8 cellular contexts compared by ENCODE assay signal in the genomic region with DNA sequence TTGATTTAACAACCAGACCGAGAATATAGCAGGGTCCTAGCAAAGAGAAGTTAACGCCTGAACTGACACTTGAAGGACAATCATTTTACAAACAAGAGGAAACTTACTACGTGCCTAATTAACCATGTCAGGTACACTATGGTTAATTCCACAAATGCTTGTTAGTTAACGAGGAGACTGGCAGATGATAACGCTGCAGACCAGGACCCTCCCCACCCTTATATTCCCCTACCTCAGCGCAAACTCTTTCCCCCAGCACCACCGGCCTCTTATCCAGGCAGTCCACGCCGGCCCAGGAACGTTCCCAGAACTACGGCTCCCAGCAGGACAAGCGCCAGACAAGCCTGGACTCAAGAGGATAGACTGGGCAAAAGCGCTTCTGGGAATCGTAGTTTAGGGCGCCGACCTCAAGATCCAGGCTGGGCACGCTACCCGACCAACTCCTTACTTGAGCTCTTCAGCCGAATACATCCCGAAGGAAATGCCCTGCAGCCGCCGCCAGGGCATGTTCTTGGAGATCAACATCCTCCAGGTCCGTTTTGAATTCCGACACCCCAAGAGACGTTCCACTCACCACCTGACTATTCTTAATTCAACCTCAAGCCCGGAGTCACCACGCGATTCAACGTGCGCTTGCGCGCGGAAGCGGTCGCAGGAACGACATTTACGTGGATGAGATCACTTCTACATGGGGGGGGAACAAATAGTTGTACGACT. TPM values are rescaled to one million over a fixed set of nuclear protein-coding genes. Genes with fewer than 3 reads are reported as not detected.
A peak's percentile ranks its signal among the peaks of the same experiment; 100 is the strongest.
DNase-seq lines count a peak whose midpoint lies in the region; ATAC-seq and TF ChIP-seq lines count a peak whose summit lies in the region.

A gene (minus strand): TSS at position 635 of the 717 bp plus-strand sequence. CDS start 110 bp downstream, at position 525.

- POLR2A ChIA-PET in naive thymus-derived CD8-positive, alpha-beta T cell (lab: Charles Lee): interaction anchor here (0.8 to 2.2 kb wide), 13 partner anchors 9 to 476 kb away, joined by 3 to 24 read pairs (median 4); a partner anchor contains a TSS

- peaks cover 17% of the 10 kb centered on the region; the same call in 1 of the 2 replicates for H3K36me3 ChIP-seq in GM23338 (ENCODE audit: insufficient read depth)

- H3K4me1 Mint-ChIP-seq in GM23338: peaks cover 20% of the 10 kb centered on the region
- peaks cover 36 to 72% (median 67%) of the 10 kb centered on the region in 4 donors for H3K4me1 Mint-ChIP-seq in naive thymus-derived CD8-positive, alpha-beta T cell
- peaks cover 29 to 45% of the 10 kb centered on the region in 2 donors for H3K4me1 Mint-ChIP-seq in stimulated activated naive B cell treated with anti-CD40 and anti-IgM and Interleukin-4, amounts not matched to agents 10 μg/mL and 1 μg/mL and 100 μg/mL, for 72 hours

- H2AFZ ChIP-seq in GM23338: peak within 1 kb of the TSS; percentile 45; the same call in 1 of the 2 replicates

- no peaks in the 10 kb centered on the region for H3K27me3 ChIP-seq in GM23338 (ENCODE audit: insufficient read depth)

- peaks cover 40% of the 10 kb centered on the region for H4K20me1 ChIP-seq in GM23338 (replicated peaks; ENCODE audit: insufficient read depth)

- no peaks in the 10 kb centered on the region for H3K9me2 ChIP-seq in GM23338 (ENCODE audit: insufficient read depth)

- peak; percentile 98 for ATAC-seq in GM23338
- peak; percentile 79 for ATAC-seq in naive thymus-derived CD8-positive, alpha-beta T cell
- peak; percentile 83 to 86 for ATAC-seq in stimulated activated naive B cell treated with anti-CD40 and anti-IgM and Interleukin-4, amounts not matched to agents 10 μg/mL and 1 μg/mL and 100 μg/mL, for 72 hours (replicated peaks)

- DNase-seq in DMS79 (lab: John Stamatoyannopoulos, UW) (peak; percentile 92), GM23338 (ENCODE audit: low spot score) (peak; percentile 97), Kasumi-1 (lab: John Stamatoyannopoulos, UW) (peak; percentile 95), RPMI8226 (peak; percentile 91), fibroblast of mammary gland (ENCODE audit: low read depth) (peak; percentile 93)
- DNase-seq in activated T-helper 1 cell treated with anti-CD3 and anti-CD28 coated beads, Interleukin-2, amount 50 U/mL, for 16 hours (ENCODE audit: low read depth in 1 of 2, low spot score in 1 of 2): peak; percentile 61 to 74
- peak in 9 of 10 donors; percentile 61 to 90 (median 79) for DNase-seq in naive thymus-derived CD8-positive, alpha-beta T cell
- DNase-seq in stimulated activated naive B cell treated with anti-CD40 and anti-IgM and Interleukin-4, amounts not matched to agents 10 μg/mL and 1 μg/mL and 100 μg/mL, for 72 hours: peak; percentile 78

- H3K4me1 ChIP-seq in GM23338 (ENCODE audit: insufficient read depth): peaks cover 14% of the 10 kb centered on the region

- no peaks in the 10 kb centered on the region for H3F3A ChIP-seq in GM23338 (replicated peaks; ENCODE audit: low read depth)

- H3K27ac Mint-ChIP-seq in GM23338: peak within 1 kb of the TSS; percentile 100
- peak within 1 kb of the TSS; percentile 94 to 100 (median 98) for H3K27ac Mint-ChIP-seq in naive thymus-derived CD8-positive, alpha-beta T cell
- peak within 1 kb of the TSS; percentile 100 for H3K27ac Mint-ChIP-seq in stimulated activated naive B cell treated with anti-CD40 and anti-IgM and Interleukin-4, amounts not matched to agents 10 μg/mL and 1 μg/mL and 100 μg/mL, for 72 hours

- peak within 1 kb of the TSS; percentile 89 for H3K4me3 ChIP-seq in GM23338
- H3K4me3 ChIP-seq in fibroblast of mammary gland (ENCODE audit: control insufficient read depth, low read depth, low read length): peak within 1 kb of the TSS; percentile 96

- H3K36me3 Mint-ChIP-seq in GM23338 (ENCODE audit: low read depth): peaks cover 65% of the 10 kb centered on the region
- H3K36me3 Mint-ChIP-seq in naive thymus-derived CD8-positive, alpha-beta T cell: peaks cover 0 to 50% (median 4%) of the 10 kb centered on the region in 3 donors
- H3K36me3 Mint-ChIP-seq in stimulated activated naive B cell treated with anti-CD40 and anti-IgM and Interleukin-4, amounts not matched to agents 10 μg/mL and 1 μg/mL and 100 μg/mL, for 72 hours: peaks cover 33 to 39% of the 10 kb centered on the region in 2 donors

- H3K27ac ChIP-seq in GM23338 (ENCODE audit: low read depth): peak within 1 kb of the TSS; percentile 76

- peak within 1 kb of the TSS; percentile 95 for H3K4me3 Mint-ChIP-seq in GM23338
- H3K4me3 Mint-ChIP-seq in naive thymus-derived CD8-positive, alpha-beta T cell: peak within 1 kb of the TSS; percentile 85 to 96 (median 91)
- peak within 1 kb of the TSS; percentile 94 to 96 for H3K4me3 Mint-ChIP-seq in stimulated activated naive B cell treated with anti-CD40 and anti-IgM and Interleukin-4, amounts not matched to agents 10 μg/mL and 1 μg/mL and 100 μg/mL, for 72 hours

- no peaks in the 10 kb centered on the region for H3K27me3 Mint-ChIP-seq in GM23338 (ENCODE audit: insufficient read depth, low read depth, poor library complexity)
- no peaks in the 10 kb centered on the region for H3K27me3 Mint-ChIP-seq in naive thymus-derived CD8-positive, alpha-beta T cell
- H3K27me3 Mint-ChIP-seq in stimulated activated naive B cell treated with anti-CD40 and anti-IgM and Interleukin-4, amounts not matched to agents 10 μg/mL and 1 μg/mL and 100 μg/mL, for 72 hours: no peaks in the 10 kb centered on the region

- H3K9me3 Mint-ChIP-seq in GM23338: no peaks in the 10 kb centered on the region
- no peaks in the 10 kb centered on the region for H3K9me3 Mint-ChIP-seq in naive thymus-derived CD8-positive, alpha-beta T cell
- no peaks in the 10 kb centered on the region for H3K9me3 Mint-ChIP-seq in stimulated activated naive B cell treated with anti-CD40 and anti-IgM and Interleukin-4, amounts not matched to agents 10 μg/mL and 1 μg/mL and 100 μg/mL, for 72 hours

- no peak for TF ChIP-seq CTCF in GM23338 (conservative IDR thresholded peaks at IDR 0.05; ENCODE audit: low read depth in 2 of 2)
- peak; percentile 6 for TF ChIP-seq CTCF in fibroblast of mammary gland (conservative IDR thresholded peaks at IDR 0.05; ENCODE audit: control insufficient read depth, insufficient read depth, low read depth, low read length)

- H3K79me2 ChIP-seq in GM23338 (replicated peaks; ENCODE audit: insufficient read depth): peaks cover 92% of the 10 kb centered on the region

- peak within 1 kb of the TSS; percentile 94 for H3K4me2 ChIP-seq in GM23338

TF ChIP-seq in GM23338, 12 proteins besides CTCF, POLR2A, EP300 and RAD21:
- TF ChIP-seq, protein P1, sequence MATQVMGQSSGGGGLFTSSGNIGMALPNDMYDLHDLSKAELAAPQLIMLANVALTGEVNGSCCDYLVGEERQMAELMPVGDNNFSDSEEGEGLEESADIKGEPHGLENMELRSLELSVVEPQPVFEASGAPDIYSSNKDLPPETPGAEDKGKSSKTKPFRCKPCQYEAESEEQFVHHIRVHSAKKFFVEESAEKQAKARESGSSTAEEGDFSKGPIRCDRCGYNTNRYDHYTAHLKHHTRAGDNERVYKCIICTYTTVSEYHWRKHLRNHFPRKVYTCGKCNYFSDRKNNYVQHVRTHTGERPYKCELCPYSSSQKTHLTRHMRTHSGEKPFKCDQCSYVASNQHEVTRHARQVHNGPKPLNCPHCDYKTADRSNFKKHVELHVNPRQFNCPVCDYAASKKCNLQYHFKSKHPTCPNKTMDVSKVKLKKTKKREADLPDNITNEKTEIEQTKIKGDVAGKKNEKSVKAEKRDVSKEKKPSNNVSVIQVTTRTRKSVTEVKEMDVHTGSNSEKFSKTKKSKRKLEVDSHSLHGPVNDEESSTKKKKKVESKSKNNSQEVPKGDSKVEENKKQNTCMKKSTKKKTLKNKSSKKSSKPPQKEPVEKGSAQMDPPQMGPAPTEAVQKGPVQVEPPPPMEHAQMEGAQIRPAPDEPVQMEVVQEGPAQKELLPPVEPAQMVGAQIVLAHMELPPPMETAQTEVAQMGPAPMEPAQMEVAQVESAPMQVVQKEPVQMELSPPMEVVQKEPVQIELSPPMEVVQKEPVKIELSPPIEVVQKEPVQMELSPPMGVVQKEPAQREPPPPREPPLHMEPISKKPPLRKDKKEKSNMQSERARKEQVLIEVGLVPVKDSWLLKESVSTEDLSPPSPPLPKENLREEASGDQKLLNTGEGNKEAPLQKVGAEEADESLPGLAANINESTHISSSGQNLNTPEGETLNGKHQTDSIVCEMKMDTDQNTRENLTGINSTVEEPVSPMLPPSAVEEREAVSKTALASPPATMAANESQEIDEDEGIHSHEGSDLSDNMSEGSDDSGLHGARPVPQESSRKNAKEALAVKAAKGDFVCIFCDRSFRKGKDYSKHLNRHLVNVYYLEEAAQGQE (IDR thresholded peaks at IDR 0.05; ENCODE audit: unreplicated experiment): no peak
- TF ChIP-seq, protein P2, sequence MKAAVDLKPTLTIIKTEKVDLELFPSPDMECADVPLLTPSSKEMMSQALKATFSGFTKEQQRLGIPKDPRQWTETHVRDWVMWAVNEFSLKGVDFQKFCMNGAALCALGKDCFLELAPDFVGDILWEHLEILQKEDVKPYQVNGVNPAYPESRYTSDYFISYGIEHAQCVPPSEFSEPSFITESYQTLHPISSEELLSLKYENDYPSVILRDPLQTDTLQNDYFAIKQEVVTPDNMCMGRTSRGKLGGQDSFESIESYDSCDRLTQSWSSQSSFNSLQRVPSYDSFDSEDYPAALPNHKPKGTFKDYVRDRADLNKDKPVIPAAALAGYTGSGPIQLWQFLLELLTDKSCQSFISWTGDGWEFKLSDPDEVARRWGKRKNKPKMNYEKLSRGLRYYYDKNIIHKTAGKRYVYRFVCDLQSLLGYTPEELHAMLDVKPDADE (IDR thresholded peaks at IDR 0.05): peak; percentile 90

RNA-seq across cellular contexts. Expression of the gene that starts here (rescaled TPM):
- 33.4 and 43.2 TPM in 2 replicates for total RNA-seq in GM23338 (2014; rRNA removed; shearing (Covaris generic))
- polyA plus RNA-seq in GM23338 (2016; fragmentation: Nextera tagmentation; extraction: Ambion mirVana): 13.8 and 16.9 TPM in 2 replicates
- 10 to 100 TPM; 20.0 to 22.9 TPM for total RNA-seq in naive thymus-derived CD8-positive, alpha-beta T cell
- 1 to 10 TPM; 1.1 to 5.7 (median 3.0) TPM for polyA plus RNA-seq in naive thymus-derived CD8-positive, alpha-beta T cell

Comparison
In these comparisons a context has a peak if more than half of its experiments do, and no peak if none do; other contexts are left out.
1. Peak in every context shown above with its lines: DNase-seq, ATAC-seq, H3K4me3 ChIP-seq and H3K27ac ChIP-seq.